In the genomic region with DNA sequence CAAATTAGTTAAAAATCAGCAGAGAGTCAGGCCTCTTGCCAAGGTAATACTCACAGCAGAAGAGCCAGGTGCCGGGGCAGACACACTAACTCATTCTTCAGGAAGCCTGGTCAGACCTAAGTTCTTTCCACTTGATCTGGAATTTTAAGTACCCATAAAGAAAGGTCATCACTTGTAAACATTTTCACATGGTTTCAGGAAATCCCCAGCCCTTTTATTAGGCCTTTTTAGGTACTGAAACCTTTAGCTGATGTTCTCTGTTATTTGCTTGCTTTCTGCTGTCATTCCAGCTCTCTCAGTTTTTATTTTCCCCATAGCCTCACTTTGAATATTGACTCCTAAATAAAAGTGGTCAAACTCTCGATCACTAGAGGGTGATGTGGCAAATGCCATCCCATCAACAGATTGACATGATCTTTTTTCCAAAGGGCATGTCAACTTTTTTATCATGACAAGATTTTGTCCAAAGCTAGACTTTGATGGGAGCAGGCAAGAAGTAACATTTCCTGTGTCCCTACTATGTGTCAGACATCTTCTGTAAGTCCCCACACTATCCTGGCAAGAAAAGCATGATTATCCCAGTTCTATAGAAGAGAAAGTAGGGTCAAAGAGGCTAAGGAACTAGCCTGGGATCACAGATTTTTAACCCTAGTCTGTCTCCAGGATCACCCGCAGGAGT, we compare ENCODE assay signal across 9 cellular contexts. TPM values are rescaled to one million over a fixed set of nuclear protein-coding genes. Genes with fewer than 3 reads are reported as not detected.
A peak's percentile ranks its signal among the peaks of the same experiment; 100 is the strongest.
DNase-seq lines count a peak whose midpoint lies in the region; ATAC-seq and TF ChIP-seq lines count a peak whose summit lies in the region.
"Had no signal": no experiment of that assay in that cellular context is flagged by ENCODE, and none has a peak within 500 bp of the region (broad histone marks: within the 10 kb centered on the region; RNA-seq: fewer than 3 reads in every experiment).

No MANE protein-coding gene starts in this region.

- CTCF ChIA-PET in activated CD8-positive, alpha-beta T cell treated with anti-CD3 and anti-CD28 coated beads for 36 hours (lab: Charles Lee): interaction anchor here (0.6 to 24.3 kb wide), 9 partner anchors 12 to 236 kb away, joined by 3 to 645 read pairs (median 6); partner anchors contain the start of gene SELPLG

- H3K27ac ChIP-seq in heart right ventricle (peak overlapping the region in 6 of 10 donors; percentile 28 to 74 (median 38)), upper lobe of left lung (peak overlapping the region; percentile 20 to 60 (median 44))
- H3K27ac ChIP-seq: SJSA1 had no signal

- H3K4me1 Mint-ChIP-seq in activated CD8-positive, alpha-beta T cell treated with anti-CD3 and anti-CD28 coated beads for 36 hours (ENCODE audit: low read depth): peaks cover 86% of the 10 kb centered on the region
- peaks cover 35% of the 10 kb centered on the region for H3K4me1 Mint-ChIP-seq in chondrocyte (ENCODE audit: low read depth)

- intact Hi-C loops in heart right ventricle (cut with DNase I): loop anchor here in 6 of 10 donors (2.0 to 10.0 kb wide), 9 partner anchors 47 to 527 kb away; partner anchors contain the start of genes SSH1 (in 2 of the 6), ALKBH2 (in 1 of the 6) and UNG (in 1 of the 6)
- intact Hi-C loops in left cardiac atrium (cut with DNase I): loop anchor here (5.0 to 10.0 kb wide), 5 partner anchors 49 to 527 kb away; partner anchors contain the start of genes ALKBH2 (in 1 of the 2), SSH1 (in 1 of the 2) and UNG (in 1 of the 2)
- intact Hi-C loops in activated CD8-positive, alpha-beta T cell treated with anti-CD3 and anti-CD28 coated beads for 36 hours (cut with micrococcal nuclease): loop anchor here (2.0 to 10.0 kb wide), 2 partner anchors 49 to 387 kb away; no protein-coding TSS in a partner anchor

- TF ChIP-seq EP300 in upper lobe of left lung (IDR thresholded peaks at IDR 0.05): no peak

- no peaks in the 10 kb centered on the region for H3K27me3 ChIP-seq in heart right ventricle
- H3K27me3 ChIP-seq in upper lobe of left lung: no peaks in the 10 kb centered on the region
- H3K27me3 ChIP-seq in BE2C: no peaks in the 10 kb centered on the region
- H3K27me3 ChIP-seq: SJSA1 had no signal

- POLR2A ChIA-PET in activated CD8-positive, alpha-beta T cell treated with anti-CD3 and anti-CD28 coated beads for 36 hours (lab: Charles Lee): interaction anchor here (1.0 to 14.9 kb wide), 4 partner anchors 10 to 291 kb away, joined by 3 to 225 read pairs (median 37); partner anchors contain the start of gene SELPLG

- no peak overlapping the region for H3K4me3 ChIP-seq in heart right ventricle
- H3K4me3 ChIP-seq in upper lobe of left lung: no peak overlapping the region
- no peak overlapping the region for H3K4me3 ChIP-seq in BE2C (ENCODE audit: low read depth, low read length)
- H3K4me3 ChIP-seq: SJSA1 had no signal

- DNase-seq in heart right ventricle (no peak), left cardiac atrium (no peak), islet precursor cell (peak; percentile 22), upper lobe of left lung (no peak), BE2C (no peak), SKM-1 (lab: John Stamatoyannopoulos, UW; ENCODE audit: unreplicated experiment) (no peak), chondrocyte (ENCODE audit: low spot score) (no peak)
- DNase-seq in activated CD8-positive, alpha-beta T cell treated with anti-CD3 and anti-CD28 coated beads for 36 hours: no peak

- H3K36me3 ChIP-seq in heart right ventricle (peaks cover 0 to 68% (median 58%) of the 10 kb centered on the region in 9 donors), upper lobe of left lung (peaks cover 23 to 62% (median 50%) of the 10 kb centered on the region in 4 donors), BE2C (peaks cover 44% of the 10 kb centered on the region)

- no peak for TF ChIP-seq CTCF in heart right ventricle (IDR thresholded peaks at IDR 0.05)
- no peak for TF ChIP-seq CTCF in activated CD8-positive, alpha-beta T cell treated with anti-CD3 and anti-CD28 coated beads for 36 hours (IDR thresholded peaks at IDR 0.05)
- TF ChIP-seq CTCF in upper lobe of left lung (IDR thresholded peaks at IDR 0.05): no peak
- TF ChIP-seq CTCF in BE2C (IDR thresholded peaks at IDR 0.05; ENCODE audit: low read depth, low read length): no peak
- TF ChIP-seq CTCF in chondrocyte (IDR thresholded peaks at IDR 0.05): no peak

- peak overlapping the region; percentile 90 for H3K27ac Mint-ChIP-seq in activated CD8-positive, alpha-beta T cell treated with anti-CD3 and anti-CD28 coated beads for 36 hours
- H3K27ac Mint-ChIP-seq in chondrocyte (ENCODE audit: unreplicated experiment): no peak overlapping the region

- H3K36me3 Mint-ChIP-seq in activated CD8-positive, alpha-beta T cell treated with anti-CD3 and anti-CD28 coated beads for 36 hours (ENCODE audit: low read depth): peaks cover 57% of the 10 kb centered on the region
- H3K36me3 Mint-ChIP-seq in chondrocyte (ENCODE audit: low read depth): peaks cover 31% of the 10 kb centered on the region

- WGBS in heart right ventricle, 2 donors: 60 to 69% methylated on average over 3 of the region's 3 CpGs
- WGBS in upper lobe of left lung, 2 donors: 47 to 61% methylated on average over 3 of the region's 3 CpGs

- TF ChIP-seq POLR2A in upper lobe of left lung (IDR thresholded peaks at IDR 0.05): no peak

- ATAC-seq in heart right ventricle (no peak), left cardiac atrium (no peak), upper lobe of left lung (ENCODE audit: low FRiP score in 2 of 2) (no peak)
- no peak for ATAC-seq in activated CD8-positive, alpha-beta T cell treated with anti-CD3 and anti-CD28 coated beads for 36 hours

- H3K9me3 ChIP-seq in heart right ventricle: no peaks in the 10 kb centered on the region
- no peaks in the 10 kb centered on the region for H3K9me3 ChIP-seq in upper lobe of left lung
- H3K9me3 ChIP-seq in BE2C: no peaks in the 10 kb centered on the region
- H3K9me3 ChIP-seq: SJSA1 had no signal

- no peaks in the 10 kb centered on the region for H3K9me3 Mint-ChIP-seq in activated CD8-positive, alpha-beta T cell treated with anti-CD3 and anti-CD28 coated beads for 36 hours
- H3K9me3 Mint-ChIP-seq in chondrocyte (ENCODE audit: low read depth): no peaks in the 10 kb centered on the region

- peak overlapping the region; percentile 56 for H3K4me3 Mint-ChIP-seq in activated CD8-positive, alpha-beta T cell treated with anti-CD3 and anti-CD28 coated beads for 36 hours
- no peak overlapping the region for H3K4me3 Mint-ChIP-seq in chondrocyte (ENCODE audit: unreplicated experiment)

- H3K27me3 Mint-ChIP-seq in activated CD8-positive, alpha-beta T cell treated with anti-CD3 and anti-CD28 coated beads for 36 hours: no peaks in the 10 kb centered on the region
- H3K27me3 Mint-ChIP-seq in chondrocyte (ENCODE audit: low read depth): no peaks in the 10 kb centered on the region

- H3K4me1 ChIP-seq in heart right ventricle (peaks cover 0 to 58% (median 33%) of the 10 kb centered on the region in 9 donors), upper lobe of left lung (peaks cover 16 to 39% (median 25%) of the 10 kb centered on the region in 4 donors), BE2C (peaks cover 41% of the 10 kb centered on the region)

RNA-seq across cellular contexts. Expression of gene ISCU, which starts 5.7 kb away (rescaled TPM):
- total RNA-seq in heart right ventricle: 100 to 1,000 TPM; 321 to 630 (median 522) TPM
- polyA plus RNA-seq in heart right ventricle: 100 to 1,000 TPM; 164 to 215 TPM
- 100 to 1,000 TPM; 241 to 261 TPM for total RNA-seq in left cardiac atrium
- 10 to 100 TPM; 69.4 to 70.5 TPM for total RNA-seq in activated CD8-positive, alpha-beta T cell treated with anti-CD3 and anti-CD28 coated beads for 36 hours
- 100 to 1,000 TPM; 130 to 192 (median 152) TPM for total RNA-seq in upper lobe of left lung
- polyA plus RNA-seq in BE2C (2012; ENCODE audit: insufficient read depth, insufficient read length, low read depth): 185 TPM
- 84.8 to 102 TPM (median 87.8 TPM) in 3 replicates for total RNA-seq in chondrocyte

RNA-seq across cellular contexts. Expression of gene SART3, which starts 7.1 kb away (rescaled TPM):
- total RNA-seq in heart right ventricle (10 to 100 TPM; 20.7 to 38.0 (median 25.2) TPM), left cardiac atrium (10 to 100 TPM; 24.5 to 25.3 TPM), upper lobe of left lung (100 to 1,000 TPM in 1 of 6 donors, 10 to 100 TPM in 5; 36.9 to 235 (median 63.9) TPM), chondrocyte (33.8 to 36.6 TPM (median 34.8 TPM) in 3 replicates)
- polyA plus RNA-seq in heart right ventricle: 10 to 100 TPM; 13.5 to 18.3 TPM
- total RNA-seq in activated CD8-positive, alpha-beta T cell treated with anti-CD3 and anti-CD28 coated beads for 36 hours: 10 to 100 TPM; 80.1 to 81.4 TPM
- 117 TPM for polyA plus RNA-seq in BE2C (2012; ENCODE audit: insufficient read depth, insufficient read length, low read depth)

RNA-seq across cellular contexts. Expression of gene TMEM119, which starts 29.8 kb away (rescaled TPM):
- 1 to 10 TPM in 8 of 10 donors, under 1 TPM in 2; 0.57 to 6.9 (median 2.0) TPM for total RNA-seq in heart right ventricle
- 1 to 10 TPM; 1.0 to 2.2 TPM for polyA plus RNA-seq in heart right ventricle
- 1 to 10 TPM; 3.0 to 4.3 TPM for total RNA-seq in left cardiac atrium
- not detected for total RNA-seq in activated CD8-positive, alpha-beta T cell treated with anti-CD3 and anti-CD28 coated beads for 36 hours
- 10 to 100 TPM in 5 of 6 donors, 1 to 10 TPM in 1; 1.5 to 50.7 (median 20.5) TPM for total RNA-seq in upper lobe of left lung
- polyA plus RNA-seq in BE2C (2012; ENCODE audit: insufficient read depth, insufficient read length, low read depth): 10.9 TPM
- total RNA-seq in chondrocyte: 46.7 to 122 TPM (median 48.3 TPM) in 3 replicates

RNA-seq across cellular contexts. Expression of gene FICD, which starts 53.0 kb away (rescaled TPM):
- total RNA-seq in heart right ventricle: 1 to 10 TPM; 2.1 to 4.4 (median 2.8) TPM
- polyA plus RNA-seq in heart right ventricle: 1 to 10 TPM; 2.1 to 3.7 TPM
- total RNA-seq in left cardiac atrium: 1 to 10 TPM; 4.6 to 6.3 TPM
- 1 to 10 TPM; 3.4 to 3.9 TPM for total RNA-seq in activated CD8-positive, alpha-beta T cell treated with anti-CD3 and anti-CD28 coated beads for 36 hours
- 10 to 100 TPM in 4 of 6 donors, 1 to 10 TPM in 2; 6.5 to 15.3 (median 12.2) TPM for total RNA-seq in upper lobe of left lung
- 3.9 TPM for polyA plus RNA-seq in BE2C (2012; ENCODE audit: insufficient read depth, insufficient read length, low read depth)
- total RNA-seq in chondrocyte: 7.8 to 8.4 TPM (median 8.0 TPM) in 3 replicates
